Comparison of ENCODE assay signal across 21 cellular contexts in genomic region chr11:109845437-109845836, GRCh38.
"Had no signal": no experiment of that assay in that cellular context is flagged by ENCODE, and none has a peak within 500 bp of the region (broad histone marks: within the 10 kb centered on the region; RNA-seq: fewer than 3 reads in every experiment).

No MANE protein-coding gene starts in this region.

- H3K9me3 Mint-ChIP-seq: activated B cell treated with CpG ODN at 0.5 μM for 24 hours; activated naive CD4-positive, alpha-beta T cell treated with anti-CD3 and anti-CD28 coated beads, Interleukin-2, amount 50 U/mL, for 24 hours; brain had no signal

- H3K9ac ChIP-seq: parathyroid adenoma had no signal

- ATAC-seq: activated CD8-positive, alpha-beta T cell treated with anti-CD3 and anti-CD28 coated beads, Interleukin-2, amount 10 ng/mL, durations not matched to agents 7 days and 5 days; gastroesophageal sphincter; left lobe of liver; upper lobe of right lung had no signal

- H3K4me3 ChIP-seq: esophagus squamous epithelium, gastroesophageal sphincter, thoracic aorta, upper lobe of right lung had no signal

- H3K27ac Mint-ChIP-seq: activated B cell treated with CpG ODN at 0.5 μM for 24 hours; activated CD8-positive, alpha-beta T cell treated with anti-CD3 and anti-CD28 coated beads, Interleukin-2, amount 10 ng/mL, durations not matched to agents 7 days and 5 days; activated naive CD4-positive, alpha-beta T cell treated with anti-CD3 and anti-CD28 coated beads, Interleukin-2, amount 50 U/mL, for 24 hours; brain; naive B cell had no signal

- H3K27me3 ChIP-seq: esophagus squamous epithelium, gastroesophageal sphincter, upper lobe of right lung had no signal

- FAIRE-seq: endothelial cell of umbilical vein, islet of Langerhans had no signal

- H3K36me3 ChIP-seq: esophagus squamous epithelium, gastroesophageal sphincter, thoracic aorta, upper lobe of right lung had no signal

- H3K4me3 Mint-ChIP-seq: activated B cell treated with CpG ODN at 0.5 μM for 24 hours; activated CD8-positive, alpha-beta T cell treated with anti-CD3 and anti-CD28 coated beads, Interleukin-2, amount 10 ng/mL, durations not matched to agents 7 days and 5 days; activated naive CD4-positive, alpha-beta T cell treated with anti-CD3 and anti-CD28 coated beads, Interleukin-2, amount 50 U/mL, for 24 hours; brain; naive B cell had no signal

- H3K4me1 ChIP-seq: esophagus squamous epithelium, gastroesophageal sphincter, parathyroid adenoma, upper lobe of right lung had no signal

- H3K27ac ChIP-seq: esophagus squamous epithelium, gastroesophageal sphincter, parathyroid adenoma, thoracic aorta, upper lobe of right lung had no signal

- DNase-seq: activated B cell treated with CpG ODN at 0.5 μM for 24 hours; activated CD4-positive, alpha-beta T cell treated with anti-CD3 and anti-CD28 coated beads for 48 hours; activated CD8-positive, alpha-beta memory T cell treated with anti-CD3 and anti-CD28 coated beads, Interleukin-2, amount 50 U/mL, for 4 hours; activated CD8-positive, alpha-beta T cell treated with anti-CD3 and anti-CD28 coated beads, Interleukin-2, amount 10 ng/mL, durations not matched to agents 7 days and 5 days; activated effector memory CD4-positive, alpha-beta T cell treated with anti-CD3 and anti-CD28 coated beads, Interleukin-2, amount 50 U/mL, for 16 hours; activated T-cell treated with anti-CD3 and anti-CD28 coated beads, Interleukin-2, amount 50 U/mL, for 48 hours; amniotic stem cell; effector CD8-positive, alpha-beta T cell; esophagus squamous epithelium; naive B cell; stimulated activated CD4-positive, alpha-beta T cell treated with anti-CD3 and anti-CD28 coated beads, Interleukin-12 subunit alpha, Interleukin-12 subunit beta, amount 100 ng/mL, for 4 hours; stimulated activated CD4-positive, alpha-beta T cell treated with anti-CD3 and anti-CD28 coated beads, Interleukin-2, amount 100 ng/mL, for 24 hours; upper lobe of right lung had no signal

- H2AFZ ChIP-seq: parathyroid adenoma had no signal

- H3K4me1 Mint-ChIP-seq: activated B cell treated with CpG ODN at 0.5 μM for 24 hours; activated naive CD4-positive, alpha-beta T cell treated with anti-CD3 and anti-CD28 coated beads, Interleukin-2, amount 50 U/mL, for 24 hours; naive B cell had no signal

- H3K9me3 ChIP-seq: esophagus squamous epithelium, gastroesophageal sphincter, thoracic aorta, upper lobe of right lung had no signal

- H3K79me2 ChIP-seq: parathyroid adenoma had no signal

- H3K36me3 Mint-ChIP-seq: activated naive CD4-positive, alpha-beta T cell treated with anti-CD3 and anti-CD28 coated beads, Interleukin-2, amount 50 U/mL, for 24 hours; brain; naive B cell had no signal

- H3K27me3 Mint-ChIP-seq: activated B cell treated with CpG ODN at 0.5 μM for 24 hours; activated naive CD4-positive, alpha-beta T cell treated with anti-CD3 and anti-CD28 coated beads, Interleukin-2, amount 50 U/mL, for 24 hours; brain had no signal
